Comparison of ENCODE assay signal across 32 cellular contexts in genomic region chr6:166520905-166521834, GRCh38.
DNase-seq lines count a peak whose midpoint lies in the region; ATAC-seq and TF ChIP-seq lines count a peak whose summit lies in the region.
"Had no signal": no experiment of that assay in that cellular context is flagged by ENCODE, and none has a peak within 500 bp of the region (broad histone marks: within the 10 kb centered on the region; RNA-seq: fewer than 3 reads in every experiment).

No MANE protein-coding gene starts in this region.

- CTCF ChIA-PET in IMR-90 (lab: Yijun Ruan, JAX) = no interaction called here
- CTCF ChIA-PET in mammary epithelial cell (lab: Charles Lee; ENCODE audit: low non-redundant PET) = no interaction called here

- H3K4me2 ChIP-seq in IMR-90 (ENCODE audit: low read depth, low read length) (no peak overlapping the region), mammary epithelial cell (ENCODE audit: insufficient read depth, low read depth, low read length) (no peak overlapping the region)

- TF ChIP-seq RAD21 in IMR-90 (IDR thresholded peaks at IDR 0.05; ENCODE audit: low read length) = no peak

- H3K18ac ChIP-seq in IMR-90 (ENCODE audit: low read depth, low read length) = no peak overlapping the region

- no peak overlapping the region for H2AK5ac ChIP-seq in IMR-90 (ENCODE audit: low read depth, low read length)

- H3K27me3 ChIP-seq in IMR-90 (ENCODE audit: control insufficient read depth, insufficient read depth, low read length) = no peaks in the 10 kb centered on the region
- H3K27me3 ChIP-seq in mammary epithelial cell (ENCODE audit: insufficient read depth, low read length) = no peaks in the 10 kb centered on the region
- no peaks in the 10 kb centered on the region for H3K27me3 ChIP-seq in dorsolateral prefrontal cortex
- H3K27me3 ChIP-seq: cardiac muscle cell, esophagus muscularis mucosa, gastrocnemius medialis, neutrophil, tibial artery had no signal

- in situ Hi-C loops in IMR-90 (cut with MboI; ENCODE audit: low sequenced_read_pairs) (no loop called here), mammary epithelial cell (cut with MboI; ENCODE audit: low sequenced_read_pairs in 2 of 2) (no loop called here)

- no peak overlapping the region for H4K91ac ChIP-seq in IMR-90 (ENCODE audit: insufficient read depth, low read depth, low read length)

- POLR2A ChIA-PET in IMR-90 (lab: Charles Lee; ENCODE audit: unreplicated experiment) = interaction anchor here (0.6 kb wide), 1 partner anchor 29 kb away, joined by 5 read pairs; no protein-coding TSS in a partner anchor

- BruUV-seq in IMR-90 (replicated peaks; lab: Mats Ljungman, UMichigan) = no TSS peak
- BruUV-seq in mammary epithelial cell (replicated peaks; lab: Mats Ljungman, UMichigan) = no TSS peak

- H3K9ac ChIP-seq in IMR-90 (ENCODE audit: low read depth, low read length) (no peak overlapping the region), mammary epithelial cell (ENCODE audit: insufficient read depth, low read length) (no peak overlapping the region)

- H2AK9ac ChIP-seq in IMR-90 (replicated peaks; ENCODE audit: low read depth, low read length, poor library complexity) = no peak overlapping the region

- H2BK120ac ChIP-seq in IMR-90 (ENCODE audit: low read depth, low read length) = no peak overlapping the region

- no peak overlapping the region for H2BK20ac ChIP-seq in IMR-90 (ENCODE audit: low read depth, low read length)

- intact Hi-C loops in IMR-90 (cut with micrococcal nuclease) (no loop called here), mammary epithelial cell (cut with micrococcal nuclease) (no loop called here), dorsolateral prefrontal cortex (cut with DNase I) (no loop called here)

- no peak for TF ChIP-seq POLR2A in IMR-90 (IDR thresholded peaks at IDR 0.05; ENCODE audit: low read depth, low read length)

- H3K4me3 ChIP-seq in IMR-90 (ENCODE audit: insufficient read depth, low read depth, low read length) (no peak overlapping the region), mammary epithelial cell (replicated peaks in 1 of 3; ENCODE audit: insufficient read depth in 1 of 3, low read depth in 2 of 3, low read length in 3 of 3) (no peak overlapping the region), dorsolateral prefrontal cortex (no peak overlapping the region)
- H3K4me3 ChIP-seq: cardiac muscle cell, coronary artery, esophagus muscularis mucosa, gastrocnemius medialis, SK-N-MC, tibial artery had no signal

- no peak overlapping the region for H4K8ac ChIP-seq in IMR-90 (ENCODE audit: low read depth in 2 of 2, low read length in 2 of 2)

- H4K20me1 ChIP-seq in IMR-90 (ENCODE audit: insufficient read depth, low read length) (peaks cover 4% of the 10 kb centered on the region; the same call in 1 of the 2 replicates), mammary epithelial cell (ENCODE audit: insufficient read depth, low read length) (no peaks in the 10 kb centered on the region)

- TF ChIP-seq CTCF in IMR-90 (conservative IDR thresholded peaks at IDR 0.05; ENCODE audit: low read depth, low read length) (no peak), mammary epithelial cell (conservative IDR thresholded peaks at IDR 0.05 in 1 of 2, IDR thresholded peaks at IDR 0.05 in 1 of 2; ENCODE audit: extremely low read depth in 1 of 2, insufficient read depth in 1 of 2, low read depth in 1 of 2, low read length in 2 of 2) (no peak), dorsolateral prefrontal cortex (IDR thresholded peaks at IDR 0.05 in 54 of 56, conservative IDR thresholded peaks at IDR 0.05 in 2 of 56; ENCODE audit: low read depth in 1 of 56, partially characterized antibody in 56 of 56) (no peak)

- dilution Hi-C loops in IMR-90 (cut with HindIII; ENCODE audit: low sequenced_read_pairs, unreplicated experiment) (no loop called here), mammary epithelial cell (cut with HindIII; ENCODE audit: low sequenced_read_pairs) (no loop called here)

- ATAC-seq in IMR-90 (ENCODE audit: low read depth) = no peak
- ATAC-seq in GM21447 (IDR thresholded peaks at IDR 0.05; ENCODE audit: unreplicated experiment) = no peak
- ATAC-seq: effector memory CD8-positive, alpha-beta T cell; gastrocnemius medialis; HCT116; left lobe of liver had no signal

- H3K9me1 ChIP-seq in IMR-90 (ENCODE audit: insufficient read depth, low read length) = peaks cover 4% of the 10 kb centered on the region

- no peak overlapping the region for H3K4ac ChIP-seq in IMR-90 (ENCODE audit: low read depth, low read length)

- DNase-seq in Daoy (ENCODE audit: low read depth) = peak; percentile 16
- peak; percentile 50 for DNase-seq in IMR-90
- peak; percentile 18 for DNase-seq in mammary epithelial cell
- peak; percentile 6 for DNase-seq in myocyte (ENCODE audit: low read depth)
- DNase-seq in NCI-H524 treated with DMSO at 0.1 percent for 48 hours (lab: John Stamatoyannopoulos, UW) = no peak
- DNase-seq in dorsolateral prefrontal cortex = no peak
- DNase-seq in activated CD4-positive, CD25-positive, alpha-beta regulatory T cell (lab: John Stamatoyannopoulos, UW) = no peak
- DNase-seq: activated CD4-positive, alpha-beta T cell treated with anti-CD3 and anti-CD28 coated beads, Interleukin-2, amount 10 ng/mL, durations not matched to agents 7 days and 5 days; activated naive CD4-positive, alpha-beta T cell treated with Interleukin-2 at 50 U/mL for 16 hours; activated T-cell treated with anti-CD3 and anti-CD28 coated beads, Interleukin-2, amount 50 U/mL, for 48 hours; effector memory CD8-positive, alpha-beta T cell; gastrocnemius medialis; GF-D8; hypothalamus; immature natural killer cell; KG1; mesendoderm; NCI-H1436 treated with DMSO at 0.1 percent for 48 hours; NCI-H2107; NCI-H446 treated with DMSO at 0.1 percent for 48 hours; RPMI8226; stimulated activated CD8-positive, alpha-beta memory T cell treated with anti-CD3 and anti-CD28 coated beads, Interleukin-4, amount 100 ng/mL, for 48 hours; tibial artery; WERI-Rb-1 had no signal

- H2BK5ac ChIP-seq in IMR-90 (ENCODE audit: low read depth, low read length, poor library complexity, severe bottlenecking) = no peak overlapping the region

- H3K9me3 ChIP-seq in IMR-90 (ENCODE audit: control insufficient read depth, insufficient read depth, low read length) = no peaks in the 10 kb centered on the region
- H3K9me3 ChIP-seq in mammary epithelial cell (replicated peaks; ENCODE audit: insufficient read depth, low read length) = no peaks in the 10 kb centered on the region
- H3K9me3 ChIP-seq: esophagus muscularis mucosa, gastrocnemius medialis, neutrophil, tibial artery had no signal

- H3K36me3 ChIP-seq in IMR-90 (ENCODE audit: control insufficient read depth, insufficient read depth, low read length) = peaks cover 33% of the 10 kb centered on the region
- H3K36me3 ChIP-seq in mammary epithelial cell (ENCODE audit: insufficient read depth, low read length) = peaks cover 2% of the 10 kb centered on the region
- H3K36me3 ChIP-seq: cardiac muscle cell, gastrocnemius medialis, WERI-Rb-1 had no signal

- H2AFZ ChIP-seq in IMR-90 (replicated peaks; ENCODE audit: low read length, poor library complexity) (no peak overlapping the region), mammary epithelial cell (ENCODE audit: low read depth, low read length) (no peak overlapping the region)

- H3K27ac ChIP-seq in IMR-90 (ENCODE audit: insufficient read depth, low read length) (no peak overlapping the region), mammary epithelial cell (ENCODE audit: insufficient read depth, low read depth, low read length) (no peak overlapping the region), dorsolateral prefrontal cortex (no peak overlapping the region)
- H3K27ac ChIP-seq: cardiac muscle cell, coronary artery, esophagus muscularis mucosa, gastrocnemius medialis, neutrophil, SK-N-MC, tibial artery, WERI-Rb-1 had no signal

- H4K5ac ChIP-seq in IMR-90 (ENCODE audit: low read depth, low read length) = no peak overlapping the region

- WGBS in IMR-90 (ENCODE audit: extremely low coverage in 2 of 2, insufficient read length in 1 of 2), 2 experiments = 80% methylated on average over 1 of the region's 10 CpGs; no CpG with 5 or more reads in 1 of the 2 experiments
- WGBS in mammary epithelial cell (ENCODE audit: low coverage, missing lambda C conversion rate) = 86% methylated on average over 10 of the region's 10 CpGs

- H3K4me1 ChIP-seq in IMR-90 (ENCODE audit: control insufficient read depth, insufficient read depth, low read length) (peaks cover 4% of the 10 kb centered on the region), mammary epithelial cell (ENCODE audit: insufficient read depth, low read length) (no peaks in the 10 kb centered on the region)
- H3K4me1 ChIP-seq: esophagus muscularis mucosa, tibial artery had no signal

- H3K14ac ChIP-seq in IMR-90 (replicated peaks; ENCODE audit: low read depth, low read length) = no peak overlapping the region

- peaks cover 0 to 7% of the 10 kb centered on the region in 2 experiments; a peak in 1 of 4 replicates for H3K79me1 ChIP-seq in IMR-90 (ENCODE audit: low read depth in 1 of 2, low read length in 2 of 2)

- no peaks in the 10 kb centered on the region for H3K79me2 ChIP-seq in mammary epithelial cell (ENCODE audit: insufficient read depth, low read length)

- H3K56ac ChIP-seq in IMR-90 (ENCODE audit: extremely low read depth, insufficient read depth, low read length) = no peak overlapping the region

- no peak overlapping the region for H3K23ac ChIP-seq in IMR-90 (ENCODE audit: low read depth, low read length)

- H2BK15ac ChIP-seq in IMR-90 (ENCODE audit: low read depth, low read length) = no peak overlapping the region

TF ChIP-seq in IMR-90, 13 proteins besides CTCF, POLR2A, EP300 and RAD21 (continues in another document):
- TF ChIP-seq CEBPB (IDR thresholded peaks at IDR 0.05; ENCODE audit: low read depth, low read length) = no peak
- TF ChIP-seq MAFK (IDR thresholded peaks at IDR 0.05; ENCODE audit: low read depth, low read length) = no peak
- no peak for TF ChIP-seq SMC3 (IDR thresholded peaks at IDR 0.05; ENCODE audit: low read depth, low read length)
- no peak for TF ChIP-seq RFX5 (IDR thresholded peaks at IDR 0.05; ENCODE audit: low read depth, low read length)
- TF ChIP-seq NFE2L2 (IDR thresholded peaks at IDR 0.05; ENCODE audit: low read depth, low read length) = no peak
- no peak for TF ChIP-seq USF2 (IDR thresholded peaks at IDR 0.05; ENCODE audit: low read depth, low read length)
- TF ChIP-seq MXI1 (IDR thresholded peaks at IDR 0.05; ENCODE audit: borderline replicate concordance, low read depth, low read length) = no peak
- TF ChIP-seq RCOR1 (IDR thresholded peaks at IDR 0.05; ENCODE audit: insufficient replicate concordance, low read length) = no peak
- TF ChIP-seq MAZ (IDR thresholded peaks at IDR 0.05; ENCODE audit: borderline replicate concordance, low read depth, low read length) = no peak
- no peak for TF ChIP-seq FOS (IDR thresholded peaks at IDR 0.05; ENCODE audit: low read depth, low read length)

Comparison
In these comparisons a context has a peak if more than half of its experiments do, and no peak if none do; other contexts are left out.
1. DNase-seq: peak in Daoy (single experiment), IMR-90 (single experiment), mammary epithelial cell (single experiment) and myocyte (single experiment); none in NCI-H524 treated with DMSO at 0.1 percent for 48 hours (single experiment), dorsolateral prefrontal cortex (0 of 10) and activated CD4-positive, CD25-positive, alpha-beta regulatory T cell (0 of 4).